ENCODE assay signal across 18 cellular contexts in the genomic region with DNA sequence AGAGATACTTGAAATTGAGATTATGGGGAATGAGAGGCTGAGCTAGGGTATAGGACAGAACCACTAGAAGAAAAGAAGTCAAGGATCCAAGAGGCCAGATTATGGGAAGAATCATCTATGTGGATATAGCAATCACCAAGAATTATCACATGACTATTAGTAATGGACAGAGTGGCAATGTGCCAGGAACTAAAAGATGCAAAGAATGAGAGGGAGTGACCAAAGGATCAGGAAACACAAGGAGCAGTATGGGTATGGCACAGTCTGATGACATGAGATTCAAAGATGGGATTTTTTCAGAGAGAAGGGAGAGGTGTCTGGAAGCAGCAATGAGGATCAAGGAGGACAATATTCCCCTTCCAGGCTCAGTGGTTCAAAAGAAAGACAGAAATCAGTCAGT.
DNase-seq lines count a peak whose midpoint lies in the region; ATAC-seq and TF ChIP-seq lines count a peak whose summit lies in the region.
"Had no signal": no experiment of that assay in that cellular context is flagged by ENCODE, and none has a peak within 500 bp of the region (broad histone marks: within the 10 kb centered on the region; RNA-seq: fewer than 3 reads in every experiment).

No MANE protein-coding gene starts in this region.

- peaks cover 62% of the 10 kb centered on the region for H3K36me3 ChIP-seq in RWPE2 (ENCODE audit: low read depth)
- peaks cover 2% of the 10 kb centered on the region for H3K36me3 ChIP-seq in fibroblast of lung (ENCODE audit: control insufficient read depth, insufficient read depth, low read length)

- no peak overlapping the region for H2AFZ ChIP-seq in fibroblast of lung (ENCODE audit: low read length)

- no peaks in the 10 kb centered on the region for H3K9me3 Mint-ChIP-seq in activated CD4-positive, alpha-beta memory T cell treated with anti-CD3 and anti-CD28 coated beads for 36 hours
- H3K9me3 Mint-ChIP-seq: immature natural killer cell had no signal

- no peaks in the 10 kb centered on the region for H3K79me2 ChIP-seq in fibroblast of lung (ENCODE audit: control insufficient read depth, insufficient read depth, low read length)

- H3K4me1 ChIP-seq in RWPE2 (ENCODE audit: insufficient read depth, poor library complexity, severe bottlenecking) (peaks cover 4% of the 10 kb centered on the region), fibroblast of lung (ENCODE audit: control insufficient read depth, extremely low read depth, insufficient read depth, low read length) (peaks cover 2% of the 10 kb centered on the region)
- H3K4me1 ChIP-seq: ascending aorta, gastroesophageal sphincter had no signal

- H3K4me3 Mint-ChIP-seq in activated CD4-positive, alpha-beta memory T cell treated with anti-CD3 and anti-CD28 coated beads for 36 hours: no peak overlapping the region
- H3K4me3 Mint-ChIP-seq: immature natural killer cell had no signal

- DNase-seq in GM03348 (ENCODE audit: low spot score): peak; percentile 11
- DNase-seq in RWPE2 (ENCODE audit: low spot score): no peak
- peak; percentile 22 to 57 for DNase-seq in fibroblast of lung (ENCODE audit: low read depth in 2 of 2)
- DNase-seq in renal cortical epithelial cell (ENCODE audit: low read depth): peak; percentile 39
- DNase-seq in NCI-H1694 treated with DMSO at 0.1 percent for 48 hours (lab: John Stamatoyannopoulos, UW): no peak
- DNase-seq in activated CD4-positive, alpha-beta memory T cell treated with anti-CD3 and anti-CD28 coated beads for 36 hours: no peak
- DNase-seq: activated gamma-delta T cell, dorsolateral prefrontal cortex, immature natural killer cell, MM.1S, NCI-H1930, NCI-H748 treated with DMSO at 0.1 percent for 48 hours, right cardiac atrium had no signal

- H3K27me3 ChIP-seq in RWPE2 (ENCODE audit: insufficient read depth, poor library complexity, severe bottlenecking): no peaks in the 10 kb centered on the region
- no peaks in the 10 kb centered on the region for H3K27me3 ChIP-seq in fibroblast of lung (ENCODE audit: control insufficient read depth, insufficient read depth, low read length)
- H3K27me3 ChIP-seq: ascending aorta; BLaER1 treated with 17β-estradiol and CSF1 and Interleukin-3, amounts not matched to agents 10 nM and 100 nM; dorsolateral prefrontal cortex; gastroesophageal sphincter had no signal

- peak; percentile 61; the same call in 2 of the 3 replicates for ATAC-seq in RWPE2 (ENCODE audit: low read depth)
- no peak for ATAC-seq in HG03439 (IDR thresholded peaks at IDR 0.05; ENCODE audit: unreplicated experiment)
- ATAC-seq: gastroesophageal sphincter, Panc1, right cardiac atrium had no signal

- H3K9ac ChIP-seq in fibroblast of lung (ENCODE audit: insufficient read depth, low read length): no peak overlapping the region
- H3K9ac ChIP-seq: BLaER1 treated with 17β-estradiol and CSF1 and Interleukin-3, amounts not matched to agents 10 nM and 100 nM had no signal

- H3K4me3 ChIP-seq in RWPE2 (ENCODE audit: severe bottlenecking) (no peak overlapping the region), fibroblast of lung (replicated peaks in 1 of 4; ENCODE audit: control extremely low read depth in 1 of 4, insufficient read depth in 1 of 4, low read depth in 3 of 4, low read length in 4 of 4) (no peak overlapping the region)
- H3K4me3 ChIP-seq: ascending aorta; BLaER1 treated with 17β-estradiol and CSF1 and Interleukin-3, amounts not matched to agents 10 nM and 100 nM; dorsolateral prefrontal cortex; gastroesophageal sphincter had no signal

- CTCF ChIA-PET in activated CD4-positive, alpha-beta memory T cell treated with anti-CD3 and anti-CD28 coated beads for 36 hours (lab: Charles Lee): no interaction called here

- peak overlapping the region; percentile 9 for H3K4me2 ChIP-seq in fibroblast of lung (ENCODE audit: extremely low read depth, insufficient read depth, low read length)

- no peaks in the 10 kb centered on the region for H4K20me1 ChIP-seq in fibroblast of lung (ENCODE audit: control insufficient read depth, extremely low read depth, insufficient read depth, low read length)

- no peak overlapping the region for H3K27ac Mint-ChIP-seq in activated CD4-positive, alpha-beta memory T cell treated with anti-CD3 and anti-CD28 coated beads for 36 hours
- H3K27ac Mint-ChIP-seq: immature natural killer cell had no signal

- H3K4me1 Mint-ChIP-seq in activated CD4-positive, alpha-beta memory T cell treated with anti-CD3 and anti-CD28 coated beads for 36 hours (ENCODE audit: low read depth): no peaks in the 10 kb centered on the region
- H3K4me1 Mint-ChIP-seq: immature natural killer cell had no signal

- H3K27ac ChIP-seq in RWPE2 (ENCODE audit: poor library complexity, severe bottlenecking): no peak overlapping the region
- H3K27ac ChIP-seq in fibroblast of lung (ENCODE audit: insufficient read depth, low read length): no peak overlapping the region
- H3K27ac ChIP-seq: ascending aorta, dorsolateral prefrontal cortex, gastroesophageal sphincter had no signal

- no peaks in the 10 kb centered on the region for H3K9me3 ChIP-seq in RWPE2 (ENCODE audit: severe bottlenecking)
- no peaks in the 10 kb centered on the region for H3K9me3 ChIP-seq in fibroblast of lung (ENCODE audit: control insufficient read depth, insufficient read depth, low read depth, low read length)
- H3K9me3 ChIP-seq: ascending aorta; BLaER1 treated with 17β-estradiol and CSF1 and Interleukin-3, amounts not matched to agents 10 nM and 100 nM; gastroesophageal sphincter had no signal

- H3K27me3 Mint-ChIP-seq in activated CD4-positive, alpha-beta memory T cell treated with anti-CD3 and anti-CD28 coated beads for 36 hours: no peaks in the 10 kb centered on the region

- POLR2A ChIA-PET in activated CD4-positive, alpha-beta memory T cell treated with anti-CD3 and anti-CD28 coated beads for 36 hours (lab: Charles Lee): no interaction called here

- TF ChIP-seq CTCF in RWPE2 (IDR thresholded peaks at IDR 0.05; ENCODE audit: poor library complexity, severe bottlenecking) (no peak), fibroblast of lung (conservative IDR thresholded peaks at IDR 0.05 in 1 of 2, IDR thresholded peaks at IDR 0.05 in 1 of 2; ENCODE audit: low read depth in 1 of 2, low read length in 2 of 2) (no peak)

- intact Hi-C loops in activated CD4-positive, alpha-beta memory T cell treated with anti-CD3 and anti-CD28 coated beads for 36 hours (cut with micrococcal nuclease): no loop called here

- H3K36me3 Mint-ChIP-seq in activated CD4-positive, alpha-beta memory T cell treated with anti-CD3 and anti-CD28 coated beads for 36 hours: peaks cover 22% of the 10 kb centered on the region

Comparison
In these comparisons a context has a peak if more than half of its experiments do, and no peak if none do; other contexts are left out.
1. DNase-seq: peak in GM03348 (single experiment), fibroblast of lung (2 of 2) and renal cortical epithelial cell (single experiment); none in RWPE2 (single experiment), NCI-H1694 treated with DMSO at 0.1 percent for 48 hours (single experiment) and activated CD4-positive, alpha-beta memory T cell treated with anti-CD3 and anti-CD28 coated beads for 36 hours (single experiment).